ENCODE assay signal across 1 cellular context in genomic region chr2:69499966-69500365, GRCh38.
A peak's percentile ranks its signal among the peaks of the same experiment; 100 is the strongest.
TF ChIP-seq lines count a peak whose summit lies in the region.

No MANE protein-coding gene starts in this region.

TF ChIP-seq in HepG2, 621 proteins besides CTCF, POLR2A, EP300 and RAD21 (continued from another document and continues in another):
- TF ChIP-seq GPN1 (CRISPR knock-in tag; IDR thresholded peaks at IDR 0.05; ENCODE audit: borderline replicate concordance) (no peak), ATM (IDR thresholded peaks at IDR 0.05; ENCODE audit: borderline replicate concordance) (no peak), PCBP2 (optimal IDR thresholded peaks at IDR 0.05; ENCODE audit: low read depth, low read length, poor library complexity, severe bottlenecking) (no peak), SAP130 (CRISPR knock-in tag; IDR thresholded peaks at IDR 0.05; ENCODE audit: low read depth) (peak; percentile 59), FOXO1 (CRISPR knock-in tag; IDR thresholded peaks at IDR 0.05) (no peak), CAMTA2 (CRISPR knock-in tag; IDR thresholded peaks at IDR 0.05; ENCODE audit: borderline replicate concordance) (no peak), ZNF143 (CRISPR knock-in tag; IDR thresholded peaks at IDR 0.05) (no peak), CSRNP1 (CRISPR knock-in tag; IDR thresholded peaks at IDR 0.05) (no peak), USF2 (IDR thresholded peaks at IDR 0.05; ENCODE audit: low read depth, low read length) (no peak), USF2 (CRISPR knock-in tag; IDR thresholded peaks at IDR 0.05; ENCODE audit: borderline replicate concordance) (no peak), ISL2 (CRISPR knock-in tag; IDR thresholded peaks at IDR 0.05) (0 out of 2 replicates have a peak, but pooled peaks have one; percentile 40), ZNF251 (CRISPR knock-in tag; IDR thresholded peaks at IDR 0.05) (no peak), ZBTB38 (CRISPR knock-in tag; IDR thresholded peaks at IDR 0.05) (no peak), MED1 (CRISPR knock-in tag; IDR thresholded peaks at IDR 0.05) (peak; percentile 25; the same call in 1 of the 2 replicates), ELF3 (CRISPR knock-in tag; IDR thresholded peaks at IDR 0.05) (peak; percentile 46; the same call in 1 of the 2 replicates), SYNCRIP (IDR thresholded peaks at IDR 0.05; ENCODE audit: insufficient read depth, low read depth, low read length) (no peak), RARA (CRISPR knock-in tag; IDR thresholded peaks at IDR 0.05) (peak; percentile 33; the same call in 1 of the 2 replicates), FOXP4 (CRISPR knock-in tag; IDR thresholded peaks at IDR 0.05) (peak; percentile 37; the same call in 1 of the 2 replicates), JUNB (CRISPR knock-in tag; IDR thresholded peaks at IDR 0.05; ENCODE audit: borderline replicate concordance) (no peak), ATF7 (IDR thresholded peaks at IDR 0.05) (peak; percentile 87), ATF7 (CRISPR knock-in tag; IDR thresholded peaks at IDR 0.05) (no peak), KDM2A (CRISPR knock-in tag; IDR thresholded peaks at IDR 0.05; ENCODE audit: borderline replicate concordance, low read depth) (no peak), FOXA3 (CRISPR knock-in tag; IDR thresholded peaks at IDR 0.05) (0 out of 2 replicates have a peak, but pooled peaks have one; percentile 30), GABPB1 (CRISPR knock-in tag; IDR thresholded peaks at IDR 0.05) (no peak), HNRNPH1 (optimal IDR thresholded peaks at IDR 0.05; ENCODE audit: low read depth, low read length) (no peak), ZNF574 (CRISPR knock-in tag; IDR thresholded peaks at IDR 0.05) (no peak), AHDC1 (CRISPR knock-in tag; IDR thresholded peaks at IDR 0.05; ENCODE audit: borderline replicate concordance) (peak; percentile 59; the same call in 1 of the 2 replicates), FOXP1 (IDR thresholded peaks at IDR 0.05) (no peak), FOXP1 (CRISPR knock-in tag; IDR thresholded peaks at IDR 0.05) (peak; percentile 50; the same call in 1 of the 2 replicates), ZNF749 (CRISPR knock-in tag; IDR thresholded peaks at IDR 0.05; ENCODE audit: borderline replicate concordance) (no peak), PPARG (CRISPR knock-in tag; conservative IDR thresholded peaks at IDR 0.05) (peak; percentile 79), HOXA9 (CRISPR knock-in tag; IDR thresholded peaks at IDR 0.05; ENCODE audit: borderline replicate concordance) (no peak), FOSL1 (CRISPR knock-in tag; IDR thresholded peaks at IDR 0.05; ENCODE audit: borderline replicate concordance) (no peak), ZGPAT (CRISPR knock-in tag; IDR thresholded peaks at IDR 0.05) (0 out of 2 replicates have a peak, but pooled peaks have one; percentile 34), POGZ (CRISPR knock-in tag; IDR thresholded peaks at IDR 0.05) (0 out of 2 replicates have a peak, but pooled peaks have one; percentile 33), HES4 (CRISPR knock-in tag; IDR thresholded peaks at IDR 0.05; ENCODE audit: borderline replicate concordance) (no peak), ZNF747 (CRISPR knock-in tag; IDR thresholded peaks at IDR 0.05; ENCODE audit: borderline replicate concordance) (no peak), ATF4 (CRISPR knock-in tag; IDR thresholded peaks at IDR 0.05) (0 out of 4 replicates have a peak, but pooled peaks of 1 of the 2 experiments have one; percentile 18), E2F1 (CRISPR knock-in tag; IDR thresholded peaks at IDR 0.05) (no peak), PRDM4 (CRISPR knock-in tag; IDR thresholded peaks at IDR 0.05; ENCODE audit: borderline replicate concordance) (no peak)
